Comparison of ENCODE assay signal across 8 cellular contexts in genomic region chr10:106795619-106796018, GRCh38.
A peak's percentile ranks its signal among the peaks of the same experiment; 100 is the strongest.
DNase-seq lines count a peak whose midpoint lies in the region; ATAC-seq and TF ChIP-seq lines count a peak whose summit lies in the region.

No MANE protein-coding gene starts in this region.

- no peak overlapping the region for H2BK20ac ChIP-seq in H9 (ENCODE audit: low read depth, low read length, poor library complexity, severe bottlenecking)

- H3K27ac Mint-ChIP-seq in H9: no peak overlapping the region; a peak in 1 of 7 replicates
- no peak overlapping the region for H3K27ac Mint-ChIP-seq in activated T-cell treated with anti-CD3 and anti-CD28 coated beads, Interleukin-2, amount 50 U/mL, for 24 hours

- no peak overlapping the region for H2AK5ac ChIP-seq in H9 (ENCODE audit: insufficient read length, low read length)

- DNase-seq in H9: peak; percentile 42
- DNase-seq in MG63: peak; percentile 2
- DNase-seq in ecto neural progenitor cell (ENCODE audit: low spot score): peak; percentile 57
- peak; percentile 16 for DNase-seq in putamen (ENCODE audit: low spot score)
- DNase-seq in AG08395 (ENCODE audit: low spot score): no peak
- no peak for DNase-seq in activated CD4-positive, alpha-beta T cell treated with anti-CD3 and anti-CD28 coated beads for 1 hour
- DNase-seq in activated T-cell treated with anti-CD3 and anti-CD28 coated beads, Interleukin-2, amount 50 U/mL, for 24 hours: no peak

- no peaks in the 10 kb centered on the region for H3K27me3 ChIP-seq in H9 (ENCODE audit: insufficient read depth, low read length)
- no peaks in the 10 kb centered on the region for H3K27me3 ChIP-seq in MG63

- H3K14ac ChIP-seq in H9 (ENCODE audit: insufficient read depth, low read length): no peak overlapping the region

- peak; percentile 93 for ATAC-seq in GM18858 (IDR thresholded peaks at IDR 0.05; ENCODE audit: unreplicated experiment)

- H2BK12ac ChIP-seq in H9 (ENCODE audit: insufficient read length, low read depth, low read length): no peak overlapping the region

- peaks cover 10 to 13% of the 10 kb centered on the region in 2 experiments; a peak in 3 of 4 replicates for H3K4me1 Mint-ChIP-seq in H9
- H3K4me1 Mint-ChIP-seq in activated T-cell treated with anti-CD3 and anti-CD28 coated beads, Interleukin-2, amount 50 U/mL, for 24 hours (ENCODE audit: low read depth): no peaks in the 10 kb centered on the region

- H3K18ac ChIP-seq in H9 (ENCODE audit: insufficient read length, low read depth, low read length): no peak overlapping the region

- no peaks in the 10 kb centered on the region for H3K79me2 ChIP-seq in H9 (ENCODE audit: insufficient read depth, low read length)

- H2BK15ac ChIP-seq in H9 (ENCODE audit: low read depth, low read length): no peak overlapping the region

- H3K23me2 ChIP-seq in H9 (ENCODE audit: insufficient read length, low read depth, low read length, poor library complexity, severe bottlenecking): no peaks in the 10 kb centered on the region

- H4K8ac ChIP-seq in H9 (replicated peaks; ENCODE audit: insufficient read length, low read depth, low read length): no peak overlapping the region

- no peak overlapping the region for H3K27ac ChIP-seq in H9 (ENCODE audit: insufficient read length, low read depth, low read length)

- peak; percentile 85 for TF ChIP-seq CTCF in H9 (conservative IDR thresholded peaks at IDR 0.05)

- H3K27me3 Mint-ChIP-seq in H9 (ENCODE audit: low read depth): no peaks in the 10 kb centered on the region
- H3K27me3 Mint-ChIP-seq in activated T-cell treated with anti-CD3 and anti-CD28 coated beads, Interleukin-2, amount 50 U/mL, for 24 hours: no peaks in the 10 kb centered on the region

- no peak overlapping the region for H3K9ac ChIP-seq in H9 (ENCODE audit: extremely low read depth, insufficient read length, low read length)

- H2BK5ac ChIP-seq in H9 (ENCODE audit: insufficient read length, low read length): no peak overlapping the region

- no peak overlapping the region for H2BK120ac ChIP-seq in H9 (ENCODE audit: low read depth, low read length, poor library complexity, severe bottlenecking)

- H3T11ph ChIP-seq in H9 (ENCODE audit: low read length): no peak overlapping the region

- H3K23ac ChIP-seq in H9 (ENCODE audit: insufficient read length, low read depth, low read length): no peak overlapping the region

- no peak overlapping the region for H2AFZ ChIP-seq in H9 (ENCODE audit: low read length)

- no peaks in the 10 kb centered on the region for H3K4me1 ChIP-seq in H9 (ENCODE audit: insufficient read depth, low read length)

- peaks cover 0 to 3% (median 0%) of the 10 kb centered on the region in 3 experiments; a peak in 2 of 7 replicates for H3K36me3 Mint-ChIP-seq in H9 (ENCODE audit: insufficient read depth in 1 of 3, low read depth in 3 of 3)
- no peaks in the 10 kb centered on the region for H3K36me3 Mint-ChIP-seq in activated T-cell treated with anti-CD3 and anti-CD28 coated beads, Interleukin-2, amount 50 U/mL, for 24 hours (ENCODE audit: low read depth)

- no peaks in the 10 kb centered on the region for H3K36me3 ChIP-seq in MG63

- H3K4me3 Mint-ChIP-seq in H9: no peak overlapping the region
- no peak overlapping the region for H3K4me3 Mint-ChIP-seq in activated T-cell treated with anti-CD3 and anti-CD28 coated beads, Interleukin-2, amount 50 U/mL, for 24 hours

- H3K9me3 ChIP-seq in H9 (ENCODE audit: control insufficient read depth, low read depth, low read length) (no peaks in the 10 kb centered on the region), MG63 (no peaks in the 10 kb centered on the region)

- no peak overlapping the region for H3K56ac ChIP-seq in H9 (ENCODE audit: insufficient read length, low read depth, low read length)

- H4K5ac ChIP-seq in H9 (ENCODE audit: insufficient read length, low read depth, low read length): no peak overlapping the region

- no peak overlapping the region for H3K4me2 ChIP-seq in H9 (ENCODE audit: insufficient read depth, insufficient read length, low read length)

- no CpG with 5 or more reads among the region's 4 CpGs for WGBS in H9 (ENCODE audit: extremely low coverage, insufficient read length, low lambda C conversion rate)

- no peak overlapping the region for H4K91ac ChIP-seq in H9 (ENCODE audit: insufficient read length, low read depth, low read length)

- H3K4me3 ChIP-seq in MG63: no peak overlapping the region

- H3K4ac ChIP-seq in H9 (ENCODE audit: low read depth, low read length): no peak overlapping the region

- H3K9me3 Mint-ChIP-seq in H9: peaks cover 2 to 9% of the 10 kb centered on the region in 2 experiments; a peak in 2 of 5 replicates
- peaks cover 10% of the 10 kb centered on the region for H3K9me3 Mint-ChIP-seq in activated T-cell treated with anti-CD3 and anti-CD28 coated beads, Interleukin-2, amount 50 U/mL, for 24 hours

- H4K20me1 ChIP-seq in H9 (ENCODE audit: control insufficient read depth, insufficient read depth, insufficient read length): no peaks in the 10 kb centered on the region

- no peaks in the 10 kb centered on the region for H3K79me1 ChIP-seq in H9 (ENCODE audit: insufficient read depth, low read depth, low read length, poor library complexity, severe bottlenecking)

Comparison
In these comparisons a context has a peak if more than half of its experiments do, and no peak if none do; other contexts are left out.
1. DNase-seq: peak in H9 (single experiment), MG63 (single experiment), ecto neural progenitor cell (single experiment) and putamen (single experiment); none in AG08395 (single experiment), activated CD4-positive, alpha-beta T cell treated with anti-CD3 and anti-CD28 coated beads for 1 hour (single experiment) and activated T-cell treated with anti-CD3 and anti-CD28 coated beads, Interleukin-2, amount 50 U/mL, for 24 hours (single experiment).